Comparison of ENCODE assay signal across 12 cellular contexts in the genomic region with DNA sequence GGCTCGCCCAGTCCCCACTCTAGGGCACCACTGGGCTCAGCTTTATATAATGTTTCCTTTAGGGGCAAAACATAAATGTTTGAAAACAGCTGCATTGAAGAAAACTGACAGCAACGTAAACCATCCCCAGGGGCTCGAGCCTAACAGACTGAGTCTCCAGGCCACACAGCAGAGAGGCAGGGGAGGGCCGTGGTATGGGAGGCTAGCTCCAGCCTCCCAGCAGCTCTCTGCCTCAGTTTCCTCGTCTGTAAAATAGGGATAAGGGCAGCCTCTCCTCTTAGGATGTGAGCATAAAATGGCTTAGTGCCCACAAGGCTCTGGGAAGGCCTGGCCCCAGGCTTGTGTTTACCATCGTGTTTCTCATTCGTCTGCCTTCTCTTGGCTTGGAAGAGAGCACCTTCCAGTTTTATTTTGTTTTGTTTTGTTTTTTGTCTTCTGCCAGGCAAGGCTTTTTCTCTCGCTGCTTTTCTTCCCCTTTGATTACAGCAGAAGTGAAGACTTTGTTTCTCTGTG. TPM values are rescaled to one million over a fixed set of nuclear protein-coding genes. Genes with fewer than 3 reads are reported as not detected.
DNase-seq lines count a peak whose midpoint lies in the region; ATAC-seq, FAIRE-seq and TF ChIP-seq lines count a peak whose summit lies in the region.
"Had no signal": no experiment of that assay in that cellular context is flagged by ENCODE, and none has a peak within 500 bp of the region (broad histone marks: within the 10 kb centered on the region; RNA-seq: fewer than 3 reads in every experiment).

No MANE protein-coding gene starts in this region.

- FAIRE-seq in GM12892 (lab: Jason Lieb, UNC) = no peak

- CTCF ChIA-PET in activated CD4-positive, alpha-beta T cell treated with anti-CD3 and anti-CD28 coated beads for 36 hours (lab: Charles Lee) = interaction anchor here (1.3 to 2.6 kb wide), 2 partner anchors 10 to 61 kb away, joined by 3 to 11 read pairs; no protein-coding TSS in a partner anchor
- CTCF ChIA-PET in RWPE1 (lab: Yijun Ruan, JAX) = interaction anchor here (0.5 to 1.5 kb wide), 2 partner anchors 34 to 55 kb away, joined by 3 read pairs; no protein-coding TSS in a partner anchor

- TF ChIP-seq POLR2A in stomach (IDR thresholded peaks at IDR 0.05) (no peak), right lobe of liver (IDR thresholded peaks at IDR 0.05) (no peak), GM12892 (IDR thresholded peaks at IDR 0.05; ENCODE audit: low read depth, low read length) (no peak)

- H3K9me3 ChIP-seq in stomach (no peaks in the 10 kb centered on the region), right lobe of liver (no peaks in the 10 kb centered on the region)
- H3K9me3 ChIP-seq: mucosa of descending colon, thyroid gland had no signal

- no peaks in the 10 kb centered on the region for H3K36me3 ChIP-seq in stomach
- H3K36me3 ChIP-seq in right lobe of liver = no peaks in the 10 kb centered on the region
- H3K36me3 ChIP-seq: thyroid gland had no signal

- no peaks in the 10 kb centered on the region for H3K9me3 Mint-ChIP-seq in activated CD4-positive, alpha-beta T cell treated with anti-CD3 and anti-CD28 coated beads for 36 hours (ENCODE audit: low read depth)

- no peak for DNase-seq in activated CD4-positive, alpha-beta T cell treated with anti-CD3 and anti-CD28 coated beads for 36 hours
- no peak for DNase-seq in activated CD4-positive, alpha-beta T cell treated with anti-CD3 and anti-CD28 coated beads for 4 hours
- no peak for DNase-seq in RWPE1 (ENCODE audit: low spot score)
- no peak for DNase-seq in fibroblast of the aortic adventitia (ENCODE audit: low read depth)
- DNase-seq in stomach = no peak
- DNase-seq in NCI-H748 treated with DMSO at 0.1 percent for 48 hours (lab: John Stamatoyannopoulos, UW) = no peak
- DNase-seq in right lobe of liver = no peak
- DNase-seq in GM12892 (ENCODE audit: insufficient read length) = no peak
- DNase-seq: activated CD4-positive, CD25-positive, alpha-beta regulatory T cell treated with anti-CD3 and anti-CD28 coated beads, Interleukin-2, amount 50 U/mL, for 72 hours; mucosa of descending colon; NCI-H1417 treated with DMSO at 0.1 percent for 48 hours; thyroid gland had no signal

- POLR2A ChIA-PET in activated CD4-positive, alpha-beta T cell treated with anti-CD3 and anti-CD28 coated beads for 36 hours (lab: Charles Lee) = interaction anchor here (0.7 to 1.5 kb wide), 2 partner anchors 8 to 173 kb away, joined by 3 to 5 read pairs; no protein-coding TSS in a partner anchor
- POLR2A ChIA-PET in RWPE1 (lab: Yijun Ruan, JAX; ENCODE audit: low non-redundant PET) = no interaction called here

- H3K27me3 ChIP-seq in stomach (peaks cover 0 to 47% (median 35%) of the 10 kb centered on the region in 3 donors), right lobe of liver (peaks cover 0 to 8% of the 10 kb centered on the region in 2 donors)

- TF ChIP-seq CTCF in RWPE1 (conservative IDR thresholded peaks at IDR 0.05; ENCODE audit: low read depth) = no peak
- no peak for TF ChIP-seq CTCF in fibroblast of the aortic adventitia (IDR thresholded peaks at IDR 0.05; ENCODE audit: insufficient read depth, low read length)
- no peak for TF ChIP-seq CTCF in stomach (IDR thresholded peaks at IDR 0.05)
- TF ChIP-seq CTCF in right lobe of liver (IDR thresholded peaks at IDR 0.05) = no peak

- H3K4me3 ChIP-seq in fibroblast of the aortic adventitia (ENCODE audit: low read depth, low read length) (peak overlapping the region; percentile 94), stomach (peak overlapping the region; percentile 65 to 83 (median 70)), right lobe of liver (no peak overlapping the region)
- H3K4me3 ChIP-seq: mucosa of descending colon, thyroid gland had no signal

- no peak for ATAC-seq in activated CD4-positive, alpha-beta T cell treated with anti-CD3 and anti-CD28 coated beads for 36 hours
- ATAC-seq in right lobe of liver = no peak
- ATAC-seq: mucosa of descending colon had no signal

- peaks cover 3% of the 10 kb centered on the region for H3K36me3 Mint-ChIP-seq in activated CD4-positive, alpha-beta T cell treated with anti-CD3 and anti-CD28 coated beads for 36 hours (ENCODE audit: low read depth)

- H3K27me3 Mint-ChIP-seq in activated CD4-positive, alpha-beta T cell treated with anti-CD3 and anti-CD28 coated beads for 36 hours = peaks cover 10% of the 10 kb centered on the region

- no peak overlapping the region for H3K27ac Mint-ChIP-seq in activated CD4-positive, alpha-beta T cell treated with anti-CD3 and anti-CD28 coated beads for 36 hours

- intact Hi-C loops in activated CD4-positive, alpha-beta T cell treated with anti-CD3 and anti-CD28 coated beads for 36 hours (cut with DNase I, micrococcal nuclease) = loop anchor here in 1 of 2 experiments (10.0 kb wide), 1 partner anchor 212 kb away; the partner anchor contains the start of gene MARCHF6
- intact Hi-C loops in stomach (cut with DNase I; ENCODE audit: low total_unique reads) (no loop called here), right lobe of liver (cut with DNase I) (no loop called here)

- peak overlapping the region; percentile 30 for H3K4me3 Mint-ChIP-seq in activated CD4-positive, alpha-beta T cell treated with anti-CD3 and anti-CD28 coated beads for 36 hours

- 54 to 68% (median 64%) methylated on average over 7 to 8 of the region's 8 CpGs for WGBS in stomach, 5 donors
- WGBS in right lobe of liver (ENCODE audit: insufficient coverage, low coverage, low lambda C conversion rate, missing lambda C conversion rate) = 75% methylated on average over 6 of the region's 8 CpGs

- H3K4me1 ChIP-seq in stomach (peaks cover 24 to 60% (median 43%) of the 10 kb centered on the region in 4 donors), right lobe of liver (peaks cover 0 to 24% (median 3%) of the 10 kb centered on the region in 4 donors)

- H3K27ac ChIP-seq in RWPE1 = peak overlapping the region; percentile 81
- peak overlapping the region in 4 of 5 donors; percentile 1 to 86 (median 57) for H3K27ac ChIP-seq in stomach
- no peak overlapping the region for H3K27ac ChIP-seq in right lobe of liver
- H3K27ac ChIP-seq: thyroid gland had no signal

- TF ChIP-seq EP300 in stomach (IDR thresholded peaks at IDR 0.05) = no peak

- peaks cover 19% of the 10 kb centered on the region for H3K4me1 Mint-ChIP-seq in activated CD4-positive, alpha-beta T cell treated with anti-CD3 and anti-CD28 coated beads for 36 hours

RNA-seq across cellular contexts. Expression of gene ANKRD33B, which starts 2.7 kb away (rescaled TPM):
- total RNA-seq in activated CD4-positive, alpha-beta T cell treated with anti-CD3 and anti-CD28 coated beads for 36 hours = 1 to 10 TPM; 4.6 to 4.9 TPM
- total RNA-seq in fibroblast of the aortic adventitia (ENCODE audit: low replicate concordance) (8.3 and 11.3 TPM in 2 replicates), stomach (1 to 10 TPM in 4 of 5 donors, under 1 TPM in 1; 0.45 to 6.4 (median 2.8) TPM), right lobe of liver (1 to 10 TPM in 1 of 6 experiments, under 1 TPM in 5; 0.16 to 1.3 (median 0.29) TPM)
- 1 to 10 TPM in 1 of 3 donors, under 1 TPM in 2; 0.50 to 2.1 (median 0.58) TPM for polyA plus RNA-seq in stomach
- 30.2 TPM for polyA plus RNA-seq in GM12892 (2012; ENCODE audit: missing spikeins)

Comparison
In these comparisons a context has a peak if more than half of its experiments do, and no peak if none do; other contexts are left out.
1. H3K27ac ChIP-seq: peak in RWPE1 (single experiment) and stomach (4 of 5); none in right lobe of liver (0 of 3).
2. H3K4me3 ChIP-seq: peak in fibroblast of the aortic adventitia (single experiment) and stomach (4 of 4); none in right lobe of liver (0 of 3).